11 cellular contexts compared by ENCODE assay signal in genomic region chr17:4313482-4314114, GRCh38. TPM values are rescaled to one million over a fixed set of nuclear protein-coding genes. Genes with fewer than 3 reads are reported as not detected.
DNase-seq lines count a peak whose midpoint lies in the region; ATAC-seq, FAIRE-seq and TF ChIP-seq lines count a peak whose summit lies in the region.
"Had no signal": no experiment of that assay in that cellular context is flagged by ENCODE, and none has a peak within 500 bp of the region (broad histone marks: within the 10 kb centered on the region; RNA-seq: fewer than 3 reads in every experiment).

No MANE protein-coding gene starts in this region.

- CTCF ChIA-PET in activated B cell treated with CpG ODN at 0.5 μM for 24 hours (lab: Charles Lee), result no interaction called here

- peak overlapping the region; percentile 96 for H3K4me2 ChIP-seq in keratinocyte (ENCODE audit: control insufficient read depth, extremely low read depth, insufficient read depth, low read depth, low read length)

- ATAC-seq in activated B cell treated with CpG ODN at 0.5 μM for 24 hours (ENCODE audit: low read depth) (no peak), HG03432 (IDR thresholded peaks at IDR 0.05; ENCODE audit: unreplicated experiment) (no peak)

- no peaks in the 10 kb centered on the region for H3K9me3 ChIP-seq in keratinocyte (ENCODE audit: control insufficient read depth, low read depth, low read length)
- H3K9me3 ChIP-seq in spleen, result no peaks in the 10 kb centered on the region

- dilution Hi-C loops in keratinocyte (cut with MboI; ENCODE audit: extremely low pct_ligation_motif_present, low sequenced_read_pairs), result loop anchor here (25.0 kb wide), 1 partner anchor 99 kb away; no protein-coding TSS in a partner anchor

- peak overlapping the region; percentile 46 for H3K9ac ChIP-seq in keratinocyte (ENCODE audit: control insufficient read depth, extremely low read depth, insufficient read depth, low read length)

- H3K27ac Mint-ChIP-seq in activated B cell treated with CpG ODN at 0.5 μM for 24 hours, result no peak overlapping the region

- POLR2A ChIA-PET in activated B cell treated with CpG ODN at 0.5 μM for 24 hours (lab: Charles Lee), result no interaction called here

- H3K36me3 Mint-ChIP-seq in activated B cell treated with CpG ODN at 0.5 μM for 24 hours (ENCODE audit: low read depth), result peaks cover 3% of the 10 kb centered on the region

- peak overlapping the region; percentile 58 for H3K27ac ChIP-seq in keratinocyte (ENCODE audit: control insufficient read depth, insufficient read depth, low read length)
- peak overlapping the region in 7 of 8 donors; percentile 44 to 70 (median 60) for H3K27ac ChIP-seq in spleen
- H3K27ac ChIP-seq: WERI-Rb-1 had no signal

- H3K4me3 Mint-ChIP-seq in activated B cell treated with CpG ODN at 0.5 μM for 24 hours, result peak overlapping the region; percentile 24

- peaks cover 95% of the 10 kb centered on the region for H3K79me2 ChIP-seq in keratinocyte (ENCODE audit: control insufficient read depth, insufficient read depth, low read length)

- H3K9me3 Mint-ChIP-seq in activated B cell treated with CpG ODN at 0.5 μM for 24 hours, result no peaks in the 10 kb centered on the region

- H2AFZ ChIP-seq in keratinocyte (ENCODE audit: control insufficient read depth, low read length), result no peak overlapping the region

- DNase-seq in H54 (ENCODE audit: insufficient read length, low spot score) (no peak), activated B cell treated with CpG ODN at 0.5 μM for 24 hours (no peak), keratinocyte (ENCODE audit: low read depth, low spot score) (no peak), spleen (no peak), T-helper 9 cell (no peak), iPS-NIHi7 (ENCODE audit: extremely low spot score) (no peak)
- DNase-seq: head of caudate nucleus, midbrain, NCI-H2171 treated with DMSO at 0.1 percent for 48 hours, WERI-Rb-1 had no signal

- H3K27me3 ChIP-seq in keratinocyte (ENCODE audit: control insufficient read depth, extremely low read depth, insufficient read depth, low read length), result no peaks in the 10 kb centered on the region
- no peaks in the 10 kb centered on the region for H3K27me3 ChIP-seq in spleen (replicated peaks in 1 of 7)

- H3K4me1 ChIP-seq in keratinocyte (ENCODE audit: control insufficient read depth, extremely low read depth, insufficient read depth, low read length) (peaks cover 45% of the 10 kb centered on the region), spleen (peaks cover 15 to 94% (median 58%) of the 10 kb centered on the region in 6 donors)

- intact Hi-C loops in activated B cell treated with CpG ODN at 0.5 μM for 24 hours (cut with micrococcal nuclease), result loop anchor here (5.0 kb wide), 1 partner anchor 44 kb away; no protein-coding TSS in a partner anchor
- intact Hi-C loops in spleen (cut with DNase I; ENCODE audit: low total_unique reads), result no loop called here

- WGBS in spleen, 5 donors, result 49 to 70% (median 55%) methylated on average over 7 of the region's 7 CpGs

- no peak for TF ChIP-seq CTCF in activated B cell treated with CpG ODN at 0.5 μM for 24 hours (IDR thresholded peaks at IDR 0.05)
- TF ChIP-seq CTCF in keratinocyte (optimal IDR thresholded peaks at IDR 0.05 in 1 of 3, IDR thresholded peaks at IDR 0.05 in 1 of 3, conservative IDR thresholded peaks at IDR 0.05 in 1 of 3; ENCODE audit: extremely low read depth in 1 of 3, insufficient read depth in 2 of 3, low read length in 3 of 3), result no peak
- TF ChIP-seq CTCF in spleen (IDR thresholded peaks at IDR 0.05 in 8 of 11, conservative IDR thresholded peaks at IDR 0.05 in 3 of 11), result no peak

- TF ChIP-seq POLR2A in H54 (IDR thresholded peaks at IDR 0.05; ENCODE audit: low read depth, low read length), result no peak
- TF ChIP-seq POLR2A in spleen (IDR thresholded peaks at IDR 0.05), result no peak

- no peaks in the 10 kb centered on the region for H3K27me3 Mint-ChIP-seq in activated B cell treated with CpG ODN at 0.5 μM for 24 hours

- peaks cover 6% of the 10 kb centered on the region for H3K9me1 ChIP-seq in keratinocyte (ENCODE audit: control insufficient read depth, extremely low read depth, insufficient read depth, low read length)

- no peaks in the 10 kb centered on the region for H3K36me3 ChIP-seq in keratinocyte (ENCODE audit: control insufficient read depth in 2 of 2, extremely low read depth in 1 of 2, insufficient read depth in 2 of 2, low read length in 2 of 2)
- no peaks in the 10 kb centered on the region for H3K36me3 ChIP-seq in spleen
- H3K36me3 ChIP-seq: WERI-Rb-1 had no signal

- H3K4me1 Mint-ChIP-seq in activated B cell treated with CpG ODN at 0.5 μM for 24 hours, result peaks cover 76% of the 10 kb centered on the region

- FAIRE-seq in H54 (lab: Jason Lieb, UNC) (peak; percentile 45), keratinocyte (lab: Jason Lieb, UNC) (peak; percentile 82)

- peaks cover 8% of the 10 kb centered on the region for H4K20me1 ChIP-seq in keratinocyte (ENCODE audit: control insufficient read depth, extremely low read depth, insufficient read depth, low read length)

- H3K4me3 ChIP-seq in keratinocyte (ENCODE audit: control insufficient read depth in 2 of 3, extremely low read depth in 1 of 3, insufficient read depth in 2 of 3, low read depth in 1 of 3, low read length in 3 of 3), result peak overlapping the region; percentile 11 to 68 (median 47)
- peak overlapping the region in 3 of 8 donors; percentile 13 to 37 (median 18) for H3K4me3 ChIP-seq in spleen

RNA-seq across cellular contexts. Expression of gene ANKFY1, which starts 49.8 kb away (rescaled TPM):
- total RNA-seq in activated B cell treated with CpG ODN at 0.5 μM for 24 hours, result 41.6 and 50.2 TPM in 2 replicates
- polyA plus RNA-seq in keratinocyte, result 17.4 to 34.6 TPM (median 27.0 TPM) in 3 replicates
- polyA plus RNA-seq in keratinocyte (2011; ENCODE audit: low read depth), result 8.9 TPM
- polyA plus RNA-seq in keratinocyte (2011; cell fraction: cytosol; rRNA removed), result 20.6 and 23.3 TPM in 2 replicates
- 74.6 and 76.5 TPM in 2 replicates for polyA plus RNA-seq in keratinocyte (2011; cell fraction: nucleus; rRNA removed)
- polyA plus RNA-seq in keratinocyte (2012; ENCODE audit: low replicate concordance), result 13.9 and 25.2 TPM in 2 replicates
- 56.7 to 130 TPM (median 69.2 TPM) in 3 replicates for polyA minus RNA-seq in keratinocyte
- 29.9 TPM for polyA minus RNA-seq in keratinocyte (2011; cell fraction: cytosol; rRNA and poly(A)+ RNA removed)
- 54.7 and 97.6 TPM in 2 replicates for polyA minus RNA-seq in keratinocyte (2011; cell fraction: nucleus; rRNA and poly(A)+ RNA removed)
- 10 to 100 TPM; 46.4 to 81.5 (median 55.9) TPM for total RNA-seq in spleen
- 10 to 100 TPM in 1 of 3 donors, 1 to 10 TPM in 2; 6.1 to 13.0 (median 7.4) TPM for polyA plus RNA-seq in spleen

RNA-seq across cellular contexts. Expression of gene UBE2G1, which starts 52.9 kb away (rescaled TPM):
- total RNA-seq in activated B cell treated with CpG ODN at 0.5 μM for 24 hours (66.5 and 66.6 TPM in 2 replicates), spleen (10 to 100 TPM; 43.8 to 59.7 (median 56.1) TPM)
- polyA plus RNA-seq in keratinocyte (52.1 to 86.2 TPM (median 60.1 TPM) in 3 replicates), spleen (10 to 100 TPM; 10.7 to 15.2 (median 15.2) TPM)
- 36.2 TPM for polyA plus RNA-seq in keratinocyte (2011; ENCODE audit: low read depth)
- polyA plus RNA-seq in keratinocyte (2011; cell fraction: cytosol; rRNA removed), result 53.0 and 109 TPM in 2 replicates
- 56.5 and 67.3 TPM in 2 replicates for polyA plus RNA-seq in keratinocyte (2011; cell fraction: nucleus; rRNA removed)
- polyA plus RNA-seq in keratinocyte (2012; ENCODE audit: low replicate concordance), result 63.6 and 74.0 TPM in 2 replicates
- 19.1 to 49.6 TPM (median 30.4 TPM) in 3 replicates for polyA minus RNA-seq in keratinocyte
- 77.9 TPM for polyA minus RNA-seq in keratinocyte (2011; cell fraction: cytosol; rRNA and poly(A)+ RNA removed)
- 51.2 and 60.7 TPM in 2 replicates for polyA minus RNA-seq in keratinocyte (2011; cell fraction: nucleus; rRNA and poly(A)+ RNA removed)
